In the genomic region with DNA sequence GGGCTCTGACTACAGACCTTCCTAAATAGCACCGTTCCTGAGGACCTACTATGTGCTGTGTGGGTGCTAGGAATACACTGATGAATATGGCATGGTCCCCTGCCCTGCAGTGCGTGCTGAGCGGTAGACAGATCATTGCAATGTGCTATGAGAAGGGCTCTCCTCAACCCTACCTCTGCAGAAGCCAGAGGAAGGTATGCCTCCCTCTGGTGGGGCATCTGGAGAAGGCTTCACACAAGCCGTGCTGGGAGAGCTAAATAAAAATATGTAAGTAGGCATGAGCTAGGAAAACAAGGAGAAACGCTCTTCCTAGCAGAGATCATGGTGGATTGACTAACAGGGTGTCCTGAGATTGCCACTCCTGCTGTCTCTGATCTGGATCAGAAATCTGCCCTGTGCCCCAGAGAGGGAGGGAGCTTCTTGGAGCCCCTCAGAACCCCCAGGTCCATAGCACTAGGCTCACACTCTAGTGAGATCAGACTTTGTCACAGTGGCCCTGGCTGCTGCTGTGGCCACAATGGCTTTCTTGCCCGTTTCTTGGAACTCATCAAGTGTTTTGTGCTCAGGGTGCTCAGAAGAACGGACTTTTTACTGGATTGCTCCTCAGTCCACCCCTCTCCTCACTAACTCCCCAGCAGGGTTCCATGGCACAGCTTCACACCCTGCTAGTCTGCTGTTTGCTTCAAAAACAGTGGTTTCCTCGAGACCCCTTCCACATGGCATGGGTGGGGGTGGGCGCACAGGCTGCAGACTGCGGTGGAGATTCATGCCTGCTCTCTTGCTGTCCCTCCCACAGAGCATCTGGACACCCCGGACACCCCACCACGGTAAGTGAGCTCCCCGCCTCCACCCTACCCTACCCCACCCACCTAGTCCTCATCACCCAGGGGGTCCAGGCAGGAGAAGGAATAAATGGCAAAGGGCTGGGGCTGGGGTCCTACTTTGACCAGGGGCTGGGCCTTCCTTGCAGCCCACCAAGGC, we compare ENCODE assay signal across 8 cellular contexts. TPM values are rescaled to one million over a fixed set of nuclear protein-coding genes. Genes with fewer than 3 reads are reported as not detected.
DNase-seq lines count a peak whose midpoint lies in the region; ATAC-seq and TF ChIP-seq lines count a peak whose summit lies in the region.

No MANE protein-coding gene starts in this region.

- no peaks in the 10 kb centered on the region for H3K9me3 ChIP-seq in upper lobe of right lung

- H3K27ac Mint-ChIP-seq in CD14-positive monocyte = no peak overlapping the region

- peaks cover 12 to 16% of the 10 kb centered on the region in 2 donors for H3K36me3 Mint-ChIP-seq in CD14-positive monocyte

- no peak overlapping the region for H3K4me3 ChIP-seq in upper lobe of right lung

- ATAC-seq in GM18868 (IDR thresholded peaks at IDR 0.05; ENCODE audit: unreplicated experiment) (peak; percentile 67), upper lobe of right lung (peak; percentile 45)

- TF ChIP-seq CTCF in CD14-positive monocyte (IDR thresholded peaks at IDR 0.05) (peak; percentile 55), upper lobe of right lung (IDR thresholded peaks at IDR 0.05) (peak; percentile 44)

- H3K36me3 ChIP-seq in upper lobe of right lung = no peaks in the 10 kb centered on the region

- intact Hi-C loops in CD14-positive monocyte (cut with micrococcal nuclease) (loop anchor here (5.0 to 10.0 kb wide), 5 partner anchors 62 to 175 kb away; partner anchors contain the start of gene SLC14A1 (in 1 of the 2)), upper lobe of right lung (cut with DNase I) (loop anchor here (10.0 kb wide), 1 partner anchor 115 kb away; the partner anchor contains the start of gene SLC14A1)

- H3K27me3 Mint-ChIP-seq in CD14-positive monocyte (ENCODE audit: low read depth in 3 of 3) = peaks cover 17 to 35% (median 22%) of the 10 kb centered on the region in 3 donors

- peaks cover 20% of the 10 kb centered on the region for H3K4me1 ChIP-seq in upper lobe of right lung

- peaks cover 0 to 4% (median 0%) of the 10 kb centered on the region in 7 donors for H3K9me3 Mint-ChIP-seq in CD14-positive monocyte

- peaks cover 31% of the 10 kb centered on the region for H3K4me1 Mint-ChIP-seq in CD14-positive monocyte

- H3K4me3 Mint-ChIP-seq in CD14-positive monocyte = peak overlapping the region; percentile 47 to 73

- H3K27ac ChIP-seq in upper lobe of right lung = no peak overlapping the region

- no peak for DNase-seq in CD14-positive monocyte (ENCODE audit: low spot score)
- DNase-seq in NCI-H2107 (lab: John Stamatoyannopoulos, UW) = peak; percentile 45
- peak; percentile 82 for DNase-seq in astrocyte of the hippocampus (ENCODE audit: low read depth, low spot score)
- peak; percentile 72 for DNase-seq in islet precursor cell
- DNase-seq in upper lobe of right lung = no peak
- no peak for DNase-seq in amygdala (lab: John Stamatoyannopoulos, UW)
- no peak for DNase-seq in NK-92 (lab: John Stamatoyannopoulos, UW; ENCODE audit: unreplicated experiment)

- H3K27me3 ChIP-seq in upper lobe of right lung = peaks cover 30% of the 10 kb centered on the region

RNA-seq across cellular contexts. Expression of gene SIGLEC15, which starts 14.2 kb away (rescaled TPM):
- 1 to 10 TPM; 7.8 to 9.9 TPM for polyA plus RNA-seq in CD14-positive monocyte
- total RNA-seq in upper lobe of right lung = 0.32 TPM

Comparison
In these comparisons a context has a peak if more than half of its experiments do, and no peak if none do; other contexts are left out.
1. DNase-seq: peak in NCI-H2107 (single experiment), astrocyte of the hippocampus (single experiment) and islet precursor cell (single experiment); none in CD14-positive monocyte (single experiment), upper lobe of right lung (single experiment), amygdala (0 of 56) and NK-92 (single experiment).